In the genomic region with DNA sequence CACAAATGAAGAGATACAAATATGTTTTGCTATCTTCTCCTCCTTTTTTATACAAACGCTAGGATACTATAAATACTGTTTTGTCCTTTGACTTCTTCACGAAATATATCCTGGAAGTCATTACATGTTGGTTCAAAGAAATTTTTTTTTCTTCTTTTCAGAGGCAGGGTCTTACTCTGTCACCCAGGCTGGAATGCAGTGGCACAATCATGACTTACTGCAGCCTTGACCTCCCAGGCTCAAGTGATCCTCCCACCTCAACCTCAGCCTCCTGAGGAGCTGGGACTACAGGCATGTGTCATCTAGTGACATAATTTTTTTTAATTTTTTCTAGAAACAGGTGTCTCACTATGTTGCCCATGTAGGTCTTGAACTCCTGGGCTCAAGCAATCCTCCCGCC, we compare ENCODE assay signal across 2 cellular contexts.
A peak's percentile ranks its signal among the peaks of the same experiment; 100 is the strongest.
TF ChIP-seq lines count a peak whose summit lies in the region.

No MANE protein-coding gene starts in this region.

TF ChIP-seq in HEK293, 187 proteins besides CTCF, POLR2A, EP300 and RAD21 (continues in another document):
- TF ChIP-seq GFI1B (tag by site-specific recombination; IDR thresholded peaks at IDR 0.05) (no peak), ZNF37A (tag by site-specific recombination; IDR thresholded peaks at IDR 0.05) (no peak), ZXDB (tag by site-specific recombination; IDR thresholded peaks at IDR 0.05) (no peak), BCL11A (tag by site-specific recombination; IDR thresholded peaks at IDR 0.05; ENCODE audit: low read depth) (no peak), WT1 (tag by site-specific recombination; IDR thresholded peaks at IDR 0.05) (peak; percentile 44; the same call in 1 of the 2 replicates), ZFP3 (tag by site-specific recombination; IDR thresholded peaks at IDR 0.05; ENCODE audit: low read depth) (no peak), ZNF596 (tag by site-specific recombination; IDR thresholded peaks at IDR 0.05) (no peak), ZNF121 (tag by site-specific recombination; IDR thresholded peaks at IDR 0.05) (no peak), ZNF433 (tag by site-specific recombination; IDR thresholded peaks at IDR 0.05; ENCODE audit: low read depth) (no peak), ZNF521 (tag by site-specific recombination; IDR thresholded peaks at IDR 0.05) (no peak), OSR2 (tag by site-specific recombination; IDR thresholded peaks at IDR 0.05) (0 out of 2 replicates have a peak, but pooled peaks have one; percentile 32), ZNF302 (tag by site-specific recombination; IDR thresholded peaks at IDR 0.05; ENCODE audit: low read depth) (no peak), ZIC2 (tag by site-specific recombination; IDR thresholded peaks at IDR 0.05) (no peak), ZNF768 (tag by site-specific recombination; IDR thresholded peaks at IDR 0.05) (no peak), GLIS1 (tag by site-specific recombination; IDR thresholded peaks at IDR 0.05) (0 out of 2 replicates have a peak, but pooled peaks have one; percentile 22), ZNF311 (tag by site-specific recombination; IDR thresholded peaks at IDR 0.05; ENCODE audit: borderline replicate concordance) (no peak), ZNF404 (tag by site-specific recombination; IDR thresholded peaks at IDR 0.05) (no peak), ZNF560 (tag by site-specific recombination; IDR thresholded peaks at IDR 0.05; ENCODE audit: borderline replicate concordance) (no peak), GLI4 (tag by site-specific recombination; IDR thresholded peaks at IDR 0.05) (no peak), ZFP37 (tag by site-specific recombination; IDR thresholded peaks at IDR 0.05) (no peak), ZFP41 (tag by site-specific recombination; IDR thresholded peaks at IDR 0.05; ENCODE audit: borderline replicate concordance) (no peak), ZNF610 (tag by site-specific recombination; IDR thresholded peaks at IDR 0.05; ENCODE audit: borderline replicate concordance) (no peak), ZNF394 (tag by site-specific recombination; IDR thresholded peaks at IDR 0.05; ENCODE audit: borderline replicate concordance) (no peak), ZNF23 (tag by site-specific recombination; IDR thresholded peaks at IDR 0.05; ENCODE audit: borderline replicate concordance) (no peak), SCRT2 (tag by site-specific recombination; IDR thresholded peaks at IDR 0.05) (peak; percentile 20; the same call in 1 of the 2 replicates)
- TF ChIP-seq, protein P1, sequence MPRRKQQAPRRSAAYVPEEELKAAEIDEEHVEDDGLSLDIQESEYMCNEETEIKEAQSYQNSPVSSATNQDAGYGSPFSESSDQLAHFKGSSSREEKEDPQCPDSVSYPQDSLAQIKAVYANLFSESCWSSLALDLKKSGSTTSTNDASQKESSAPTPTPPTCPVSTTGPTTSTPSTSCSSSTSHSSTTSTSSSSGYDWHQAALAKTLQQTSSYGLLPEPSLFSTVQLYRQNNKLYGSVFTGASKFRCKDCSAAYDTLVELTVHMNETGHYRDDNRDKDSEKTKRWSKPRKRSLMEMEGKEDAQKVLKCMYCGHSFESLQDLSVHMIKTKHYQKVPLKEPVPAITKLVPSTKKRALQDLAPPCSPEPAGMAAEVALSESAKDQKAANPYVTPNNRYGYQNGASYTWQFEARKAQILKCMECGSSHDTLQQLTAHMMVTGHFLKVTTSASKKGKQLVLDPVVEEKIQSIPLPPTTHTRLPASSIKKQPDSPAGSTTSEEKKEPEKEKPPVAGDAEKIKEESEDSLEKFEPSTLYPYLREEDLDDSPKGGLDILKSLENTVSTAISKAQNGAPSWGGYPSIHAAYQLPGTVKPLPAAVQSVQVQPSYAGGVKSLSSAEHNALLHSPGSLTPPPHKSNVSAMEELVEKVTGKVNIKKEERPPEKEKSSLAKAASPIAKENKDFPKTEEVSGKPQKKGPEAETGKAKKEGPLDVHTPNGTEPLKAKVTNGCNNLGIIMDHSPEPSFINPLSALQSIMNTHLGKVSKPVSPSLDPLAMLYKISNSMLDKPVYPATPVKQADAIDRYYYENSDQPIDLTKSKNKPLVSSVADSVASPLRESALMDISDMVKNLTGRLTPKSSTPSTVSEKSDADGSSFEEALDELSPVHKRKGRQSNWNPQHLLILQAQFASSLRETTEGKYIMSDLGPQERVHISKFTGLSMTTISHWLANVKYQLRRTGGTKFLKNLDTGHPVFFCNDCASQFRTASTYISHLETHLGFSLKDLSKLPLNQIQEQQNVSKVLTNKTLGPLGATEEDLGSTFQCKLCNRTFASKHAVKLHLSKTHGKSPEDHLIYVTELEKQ (tag by site-specific recombination; IDR thresholded peaks at IDR 0.05; ENCODE audit: borderline replicate concordance), result no peak
- TF ChIP-seq, protein P2, sequence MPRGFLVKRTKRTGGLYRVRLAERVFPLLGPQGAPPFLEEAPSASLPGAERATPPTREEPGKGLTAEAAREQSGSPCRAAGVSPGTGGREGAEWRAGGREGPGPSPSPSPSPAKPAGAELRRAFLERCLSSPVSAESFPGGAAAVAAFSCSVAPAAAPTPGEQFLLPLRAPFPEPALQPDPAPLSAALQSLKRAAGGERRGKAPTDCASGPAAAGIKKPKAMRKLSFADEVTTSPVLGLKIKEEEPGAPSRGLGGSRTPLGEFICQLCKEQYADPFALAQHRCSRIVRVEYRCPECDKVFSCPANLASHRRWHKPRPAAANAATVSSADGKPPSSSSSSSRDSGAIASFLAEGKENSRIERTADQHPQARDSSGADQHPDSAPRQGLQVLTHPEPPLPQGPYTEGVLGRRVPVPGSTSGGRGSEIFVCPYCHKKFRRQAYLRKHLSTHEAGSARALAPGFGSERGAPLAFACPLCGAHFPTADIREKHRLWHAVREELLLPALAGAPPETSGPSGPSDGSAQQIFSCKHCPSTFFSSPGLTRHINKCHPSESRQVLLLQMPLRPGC (tag by site-specific recombination; IDR thresholded peaks at IDR 0.05), result no peak
- TF ChIP-seq, protein P3, sequence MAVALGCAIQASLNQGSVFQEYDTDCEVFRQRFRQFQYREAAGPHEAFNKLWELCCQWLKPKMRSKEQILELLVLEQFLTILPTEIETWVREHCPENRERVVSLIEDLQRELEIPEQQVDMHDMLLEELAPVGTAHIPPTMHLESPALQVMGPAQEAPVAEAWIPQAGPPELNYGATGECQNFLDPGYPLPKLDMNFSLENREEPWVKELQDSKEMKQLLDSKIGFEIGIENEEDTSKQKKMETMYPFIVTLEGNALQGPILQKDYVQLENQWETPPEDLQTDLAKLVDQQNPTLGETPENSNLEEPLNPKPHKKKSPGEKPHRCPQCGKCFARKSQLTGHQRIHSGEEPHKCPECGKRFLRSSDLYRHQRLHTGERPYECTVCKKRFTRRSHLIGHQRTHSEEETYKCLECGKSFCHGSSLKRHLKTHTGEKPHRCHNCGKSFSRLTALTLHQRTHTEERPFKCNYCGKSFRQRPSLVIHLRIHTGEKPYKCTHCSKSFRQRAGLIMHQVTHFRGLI (tag by site-specific recombination; IDR thresholded peaks at IDR 0.05), result no peak

TF ChIP-seq in HepG2, 621 proteins besides CTCF, POLR2A, EP300 and RAD21:
- TF ChIP-seq JDP2 (CRISPR knock-in tag; IDR thresholded peaks at IDR 0.05; ENCODE audit: borderline replicate concordance), result no peak
- TF ChIP-seq ZNF598 (CRISPR knock-in tag; IDR thresholded peaks at IDR 0.05; ENCODE audit: borderline replicate concordance), result no peak
- TF ChIP-seq TEAD3 (CRISPR knock-in tag; optimal IDR thresholded peaks at IDR 0.05; ENCODE audit: borderline replicate concordance), result peak; percentile 52
- TF ChIP-seq NR2F6 (IDR thresholded peaks at IDR 0.05), result 0 out of 2 replicates have a peak, but pooled peaks have one; percentile 35
- TF ChIP-seq NR2F6 (CRISPR knock-in tag; IDR thresholded peaks at IDR 0.05), result peak; percentile 53
- TF ChIP-seq, protein P4, sequence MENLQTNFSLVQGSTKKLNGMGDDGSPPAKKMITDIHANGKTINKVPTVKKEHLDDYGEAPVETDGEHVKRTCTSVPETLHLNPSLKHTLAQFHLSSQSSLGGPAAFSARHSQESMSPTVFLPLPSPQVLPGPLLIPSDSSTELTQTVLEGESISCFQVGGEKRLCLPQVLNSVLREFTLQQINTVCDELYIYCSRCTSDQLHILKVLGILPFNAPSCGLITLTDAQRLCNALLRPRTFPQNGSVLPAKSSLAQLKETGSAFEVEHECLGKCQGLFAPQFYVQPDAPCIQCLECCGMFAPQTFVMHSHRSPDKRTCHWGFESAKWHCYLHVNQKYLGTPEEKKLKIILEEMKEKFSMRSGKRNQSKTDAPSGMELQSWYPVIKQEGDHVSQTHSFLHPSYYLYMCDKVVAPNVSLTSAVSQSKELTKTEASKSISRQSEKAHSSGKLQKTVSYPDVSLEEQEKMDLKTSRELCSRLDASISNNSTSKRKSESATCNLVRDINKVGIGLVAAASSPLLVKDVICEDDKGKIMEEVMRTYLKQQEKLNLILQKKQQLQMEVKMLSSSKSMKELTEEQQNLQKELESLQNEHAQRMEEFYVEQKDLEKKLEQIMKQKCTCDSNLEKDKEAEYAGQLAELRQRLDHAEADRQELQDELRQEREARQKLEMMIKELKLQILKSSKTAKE (CRISPR knock-in tag; IDR thresholded peaks at IDR 0.05; ENCODE audit: borderline replicate concordance), result no peak
- peak; percentile 34; the same call in 1 of the 2 replicates for TF ChIP-seq SALL1 (CRISPR knock-in tag; IDR thresholded peaks at IDR 0.05)
- TF ChIP-seq GATAD2A (CRISPR knock-in tag; IDR thresholded peaks at IDR 0.05), result 0 out of 2 replicates have a peak, but pooled peaks have one; percentile 17
- no peak for TF ChIP-seq SKI (IDR thresholded peaks at IDR 0.05; ENCODE audit: partially characterized antibody)
- no peak for TF ChIP-seq NCOA2 (CRISPR knock-in tag; IDR thresholded peaks at IDR 0.05)
- no peak for TF ChIP-seq RXRA (CRISPR knock-in tag; IDR thresholded peaks at IDR 0.05)
- no peak for TF ChIP-seq ZFP1 (CRISPR knock-in tag; IDR thresholded peaks at IDR 0.05)
- TF ChIP-seq ZNF891 (CRISPR knock-in tag; IDR thresholded peaks at IDR 0.05), result no peak
- TF ChIP-seq, protein P5, sequence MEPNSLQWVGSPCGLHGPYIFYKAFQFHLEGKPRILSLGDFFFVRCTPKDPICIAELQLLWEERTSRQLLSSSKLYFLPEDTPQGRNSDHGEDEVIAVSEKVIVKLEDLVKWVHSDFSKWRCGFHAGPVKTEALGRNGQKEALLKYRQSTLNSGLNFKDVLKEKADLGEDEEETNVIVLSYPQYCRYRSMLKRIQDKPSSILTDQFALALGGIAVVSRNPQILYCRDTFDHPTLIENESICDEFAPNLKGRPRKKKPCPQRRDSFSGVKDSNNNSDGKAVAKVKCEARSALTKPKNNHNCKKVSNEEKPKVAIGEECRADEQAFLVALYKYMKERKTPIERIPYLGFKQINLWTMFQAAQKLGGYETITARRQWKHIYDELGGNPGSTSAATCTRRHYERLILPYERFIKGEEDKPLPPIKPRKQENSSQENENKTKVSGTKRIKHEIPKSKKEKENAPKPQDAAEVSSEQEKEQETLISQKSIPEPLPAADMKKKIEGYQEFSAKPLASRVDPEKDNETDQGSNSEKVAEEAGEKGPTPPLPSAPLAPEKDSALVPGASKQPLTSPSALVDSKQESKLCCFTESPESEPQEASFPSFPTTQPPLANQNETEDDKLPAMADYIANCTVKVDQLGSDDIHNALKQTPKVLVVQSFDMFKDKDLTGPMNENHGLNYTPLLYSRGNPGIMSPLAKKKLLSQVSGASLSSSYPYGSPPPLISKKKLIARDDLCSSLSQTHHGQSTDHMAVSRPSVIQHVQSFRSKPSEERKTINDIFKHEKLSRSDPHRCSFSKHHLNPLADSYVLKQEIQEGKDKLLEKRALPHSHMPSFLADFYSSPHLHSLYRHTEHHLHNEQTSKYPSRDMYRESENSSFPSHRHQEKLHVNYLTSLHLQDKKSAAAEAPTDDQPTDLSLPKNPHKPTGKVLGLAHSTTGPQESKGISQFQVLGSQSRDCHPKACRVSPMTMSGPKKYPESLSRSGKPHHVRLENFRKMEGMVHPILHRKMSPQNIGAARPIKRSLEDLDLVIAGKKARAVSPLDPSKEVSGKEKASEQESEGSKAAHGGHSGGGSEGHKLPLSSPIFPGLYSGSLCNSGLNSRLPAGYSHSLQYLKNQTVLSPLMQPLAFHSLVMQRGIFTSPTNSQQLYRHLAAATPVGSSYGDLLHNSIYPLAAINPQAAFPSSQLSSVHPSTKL (CRISPR knock-in tag; IDR thresholded peaks at IDR 0.05), result 0 out of 2 replicates have a peak, but pooled peaks have one; percentile 2
